Comparison of ENCODE assay signal across 12 cellular contexts in the genomic region with DNA sequence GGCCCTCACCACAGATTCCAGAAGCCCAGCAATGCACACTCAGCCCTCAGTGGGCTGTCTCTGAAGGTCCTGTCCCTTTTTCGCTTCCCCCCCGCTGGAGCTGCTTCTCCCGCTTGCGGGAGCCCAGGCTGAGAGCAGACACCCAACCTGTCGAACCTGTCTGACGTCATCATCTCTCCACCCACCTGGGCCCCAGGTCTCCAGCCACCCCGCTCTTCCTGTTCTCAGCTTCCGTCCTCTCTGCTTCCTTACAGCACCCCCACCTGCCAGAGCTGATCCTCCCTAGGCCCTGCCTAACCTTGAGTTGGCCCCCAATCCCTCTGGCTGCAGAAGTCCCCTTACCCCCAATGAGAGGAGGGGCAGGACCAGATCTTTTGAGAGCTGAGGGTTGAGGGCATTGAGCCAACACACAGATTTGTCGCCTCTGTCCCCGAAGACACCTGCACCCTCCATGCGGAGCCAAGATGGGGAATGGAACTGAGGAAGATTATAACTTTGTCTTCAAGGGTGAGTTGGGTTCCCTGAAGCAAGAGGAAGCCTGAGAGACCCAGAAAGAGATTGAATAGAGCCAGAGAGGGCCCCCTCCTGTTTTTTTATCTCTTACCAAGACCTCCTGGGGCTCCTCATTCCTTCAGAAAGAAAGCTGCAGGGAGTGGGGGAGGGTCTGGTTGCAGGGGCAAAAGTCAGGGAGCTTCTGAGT. TPM values are rescaled to one million over a fixed set of nuclear protein-coding genes. Genes with fewer than 3 reads are reported as not detected.
DNase-seq lines count a peak whose midpoint lies in the region; ATAC-seq and TF ChIP-seq lines count a peak whose summit lies in the region.
"Had no signal": no experiment of that assay in that cellular context is flagged by ENCODE, and none has a peak within 500 bp of the region (broad histone marks: within the 10 kb centered on the region; RNA-seq: fewer than 3 reads in every experiment).

A gene (plus strand): TSS at position 224 of the 700 bp plus-strand sequence. CDS start 241 bp downstream, at position 465.

- peak in 2 of 3 experiments; percentile 13 to 15 for DNase-seq in NCI-H1417 (lab: John Stamatoyannopoulos, UW)
- no peak for DNase-seq in NCI-H1417 treated with DMSO at 0.1 percent for 48 hours (lab: John Stamatoyannopoulos, UW)
- peak in 2 of 3 donors; percentile 86 to 87 for DNase-seq in Peyer's patch
- no peak for DNase-seq in stimulated activated naive B cell treated with anti-CD40 and anti-IgM and Interleukin-4, amounts not matched to agents 10 μg/mL and 1 μg/mL and 100 μg/mL, for 72 hours
- DNase-seq in stimulated activated CD4-positive, alpha-beta T cell treated with anti-CD3 and anti-CD28 coated beads, Interleukin-4, amount 100 ng/mL, for 1 hour: no peak
- DNase-seq in natural killer cell treated with Interleukin-12 subunit alpha and Interleukin-12 subunit beta and Interleukin-15 and Interleukin-18, amount 100 ng/mL, for 72 hours (ENCODE audit: low spot score): no peak
- DNase-seq: activated CD4-positive, alpha-beta T cell treated with anti-CD3 and anti-CD28 coated beads for 48 hours; glutamatergic neuron had no signal

- H3K36me3 ChIP-seq in Peyer's patch: peaks cover 0 to 6% (median 0%) of the 10 kb centered on the region in 3 donors

- peaks cover 6 to 11% of the 10 kb centered on the region in 2 donors for H3K4me1 Mint-ChIP-seq in stimulated activated naive B cell treated with anti-CD40 and anti-IgM and Interleukin-4, amounts not matched to agents 10 μg/mL and 1 μg/mL and 100 μg/mL, for 72 hours
- H3K4me1 Mint-ChIP-seq in natural killer cell treated with Interleukin-12 subunit alpha and Interleukin-12 subunit beta and Interleukin-15 and Interleukin-18, amount 100 ng/mL, for 72 hours (ENCODE audit: low read depth in 2 of 2): peaks cover 10 to 18% of the 10 kb centered on the region in 2 donors

- H3K9me3 ChIP-seq in Peyer's patch (no peaks in the 10 kb centered on the region), iPS-18c (ENCODE audit: control insufficient read depth, insufficient read depth, low read length) (no peaks in the 10 kb centered on the region)

- H3K27ac Mint-ChIP-seq in stimulated activated naive B cell treated with anti-CD40 and anti-IgM and Interleukin-4, amounts not matched to agents 10 μg/mL and 1 μg/mL and 100 μg/mL, for 72 hours: peak within 1 kb of the TSS; percentile 11
- H3K27ac Mint-ChIP-seq in natural killer cell treated with Interleukin-12 subunit alpha and Interleukin-12 subunit beta and Interleukin-15 and Interleukin-18, amount 100 ng/mL, for 72 hours: no peak within 1 kb of the TSS

- H3K4me1 ChIP-seq in Peyer's patch: peaks cover 0 to under 1% (median 0%) of the 10 kb centered on the region in 4 donors

- peak; percentile 60 to 85 for TF ChIP-seq POLR2A in Peyer's patch (IDR thresholded peaks at IDR 0.05)

- no peak for ATAC-seq in stimulated activated naive B cell treated with anti-CD40 and anti-IgM and Interleukin-4, amounts not matched to agents 10 μg/mL and 1 μg/mL and 100 μg/mL, for 72 hours (replicated peaks)
- ATAC-seq in natural killer cell treated with Interleukin-12 subunit alpha and Interleukin-12 subunit beta and Interleukin-15 and Interleukin-18, amount 100 ng/mL, for 72 hours: no peak
- no peak for ATAC-seq in GM18858 (IDR thresholded peaks at IDR 0.05; ENCODE audit: unreplicated experiment)

- TF ChIP-seq CTCF in Peyer's patch (IDR thresholded peaks at IDR 0.05): no peak

- H3K4me3 ChIP-seq in Peyer's patch: peak within 1 kb of the TSS in 3 of 4 donors; percentile 14 to 63 (median 53)
- peak within 1 kb of the TSS; percentile 53; the same call in 1 of the 2 replicates for H3K4me3 ChIP-seq in iPS-18c (ENCODE audit: insufficient read depth, low read depth, low read length)

- H3K4me3 Mint-ChIP-seq in stimulated activated naive B cell treated with anti-CD40 and anti-IgM and Interleukin-4, amounts not matched to agents 10 μg/mL and 1 μg/mL and 100 μg/mL, for 72 hours: no peak within 1 kb of the TSS
- no peak within 1 kb of the TSS for H3K4me3 Mint-ChIP-seq in natural killer cell treated with Interleukin-12 subunit alpha and Interleukin-12 subunit beta and Interleukin-15 and Interleukin-18, amount 100 ng/mL, for 72 hours

- no peaks in the 10 kb centered on the region for H3K27me3 Mint-ChIP-seq in stimulated activated naive B cell treated with anti-CD40 and anti-IgM and Interleukin-4, amounts not matched to agents 10 μg/mL and 1 μg/mL and 100 μg/mL, for 72 hours
- H3K27me3 Mint-ChIP-seq in natural killer cell treated with Interleukin-12 subunit alpha and Interleukin-12 subunit beta and Interleukin-15 and Interleukin-18, amount 100 ng/mL, for 72 hours: no peaks in the 10 kb centered on the region

- H3K9me3 Mint-ChIP-seq in stimulated activated naive B cell treated with anti-CD40 and anti-IgM and Interleukin-4, amounts not matched to agents 10 μg/mL and 1 μg/mL and 100 μg/mL, for 72 hours: no peaks in the 10 kb centered on the region
- no peaks in the 10 kb centered on the region for H3K9me3 Mint-ChIP-seq in natural killer cell treated with Interleukin-12 subunit alpha and Interleukin-12 subunit beta and Interleukin-15 and Interleukin-18, amount 100 ng/mL, for 72 hours

- H3K27me3 ChIP-seq in Peyer's patch: no peaks in the 10 kb centered on the region

- peaks cover 12 to 20% of the 10 kb centered on the region in 2 donors for H3K36me3 Mint-ChIP-seq in stimulated activated naive B cell treated with anti-CD40 and anti-IgM and Interleukin-4, amounts not matched to agents 10 μg/mL and 1 μg/mL and 100 μg/mL, for 72 hours
- no peaks in the 10 kb centered on the region for H3K36me3 Mint-ChIP-seq in natural killer cell treated with Interleukin-12 subunit alpha and Interleukin-12 subunit beta and Interleukin-15 and Interleukin-18, amount 100 ng/mL, for 72 hours

- peak within 1 kb of the TSS in 3 of 4 donors; percentile 63 to 86 (median 79) for H3K27ac ChIP-seq in Peyer's patch
- H3K27ac ChIP-seq: 22Rv1, HL-60 had no signal

RNA-seq across cellular contexts. Expression of the gene that starts here (rescaled TPM):
- 100 to 1,000 TPM in 3 of 4 donors, 10 to 100 TPM in 1; 96.6 to 188 (median 146) TPM for total RNA-seq in Peyer's patch
- total RNA-seq in natural killer cell treated with Interleukin-12 subunit alpha and Interleukin-12 subunit beta and Interleukin-15 and Interleukin-18, amount 100 ng/mL, for 72 hours: not detected

Comparison
In these comparisons a context has a peak if more than half of its experiments do, and no peak if none do; other contexts are left out.
1. RNA of the gene that starts here (total RNA-seq): 96.6 to 188 TPM in Peyer's patch; not detected in natural killer cell treated with Interleukin-12 subunit alpha and Interleukin-12 subunit beta and Interleukin-15 and Interleukin-18, amount 100 ng/mL, for 72 hours; every median in the first group is over 10 times any median in the second.
2. DNase-seq: peak in NCI-H1417 (2 of 3) and Peyer's patch (2 of 3); none in NCI-H1417 treated with DMSO at 0.1 percent for 48 hours (single experiment), stimulated activated naive B cell treated with anti-CD40 and anti-IgM and Interleukin-4, amounts not matched to agents 10 μg/mL and 1 μg/mL and 100 μg/mL, for 72 hours (single experiment), stimulated activated CD4-positive, alpha-beta T cell treated with anti-CD3 and anti-CD28 coated beads, Interleukin-4, amount 100 ng/mL, for 1 hour (single experiment) and natural killer cell treated with Interleukin-12 subunit alpha and Interleukin-12 subunit beta and Interleukin-15 and Interleukin-18, amount 100 ng/mL, for 72 hours (single experiment).